Comparison of ENCODE assay signal across 14 cellular contexts in the genomic region with DNA sequence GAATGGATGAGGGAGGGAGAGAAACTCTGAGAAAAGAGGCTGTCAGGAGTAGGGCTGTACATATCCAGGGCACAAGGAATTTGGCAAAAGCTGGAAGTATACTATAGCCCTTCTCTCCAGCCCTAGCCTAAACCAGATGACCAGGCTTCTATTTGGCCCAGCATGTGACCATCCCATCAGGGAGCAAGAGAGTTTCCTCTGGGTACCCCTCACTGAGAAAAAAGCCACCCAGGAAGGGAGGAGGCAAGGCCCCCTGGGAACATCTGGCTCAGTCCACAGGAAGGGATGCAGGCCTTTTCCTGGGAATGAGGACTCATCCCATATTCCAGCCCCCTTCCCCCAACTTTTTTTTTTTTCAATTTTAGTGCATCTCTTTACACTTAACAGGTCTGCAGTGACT. TPM values are rescaled to one million over a fixed set of nuclear protein-coding genes. Genes with fewer than 3 reads are reported as not detected.
DNase-seq lines count a peak whose midpoint lies in the region; ATAC-seq and TF ChIP-seq lines count a peak whose summit lies in the region.
"Had no signal": no experiment of that assay in that cellular context is flagged by ENCODE, and none has a peak within 500 bp of the region (broad histone marks: within the 10 kb centered on the region; RNA-seq: fewer than 3 reads in every experiment).

No MANE protein-coding gene starts in this region.

- no peak overlapping the region for H3K27ac ChIP-seq in CD4-positive, alpha-beta T cell (ENCODE audit: low read depth, low read length)
- peak overlapping the region; percentile 49; the same call in 1 of the 2 replicates for H3K27ac ChIP-seq in IMR-90 (ENCODE audit: insufficient read depth, low read length)

- H3K4me2 ChIP-seq in IMR-90 (ENCODE audit: low read depth, low read length): 0 out of 2 replicates have a peak overlapping the region, but pooled peaks have one; percentile 13

- H3K56ac ChIP-seq in IMR-90 (ENCODE audit: extremely low read depth, insufficient read depth, low read length): no peak overlapping the region

- H3K27ac Mint-ChIP-seq in CD4-positive, alpha-beta T cell: peak overlapping the region; percentile 96
- peak overlapping the region; percentile 98 for H3K27ac Mint-ChIP-seq in activated naive CD8-positive, alpha-beta T cell
- H3K27ac Mint-ChIP-seq in neural crest cell (ENCODE audit: unreplicated experiment): peak overlapping the region; percentile 75

- intact Hi-C loops in CD4-positive, alpha-beta T cell (cut with DNase I, micrococcal nuclease): loop anchor here (2.0 to 10.0 kb wide), 3 partner anchors 14 to 238 kb away; no protein-coding TSS in a partner anchor
- intact Hi-C loops in IMR-90 (cut with micrococcal nuclease): loop anchor here (10.0 kb wide), 1 partner anchor 562 kb away; no protein-coding TSS in a partner anchor

- no peak for DNase-seq in CD4-positive, alpha-beta T cell
- no peak for DNase-seq in IMR-90
- no peak for DNase-seq in neural crest cell (ENCODE audit: low read depth, low spot score)
- DNase-seq in SIG-M5 treated with dmso at 0.1 percent for 504 hours (lab: John Stamatoyannopoulos, UW; ENCODE audit: unreplicated experiment): no peak
- DNase-seq: caudate nucleus; COR-L47; glutamatergic neuron; islet precursor cell; mucosa of descending colon; NCI-H2029 treated with DMSO at 0.1 percent for 48 hours; stimulated activated CD8-positive, alpha-beta memory T cell treated with anti-CD3 and anti-CD28 coated beads, Interleukin-4, amount 100 ng/mL, for 48 hours had no signal

- H3K23ac ChIP-seq in IMR-90 (ENCODE audit: low read depth, low read length): peak overlapping the region; percentile 5; the same call in 1 of the 2 replicates

- peak overlapping the region; percentile 22; the same call in 1 of the 2 replicates for H4K5ac ChIP-seq in IMR-90 (ENCODE audit: low read depth, low read length)

- H3K9me1 ChIP-seq in IMR-90 (ENCODE audit: insufficient read depth, low read length): peaks cover 58% of the 10 kb centered on the region

- no peak overlapping the region for H2BK15ac ChIP-seq in IMR-90 (ENCODE audit: low read depth, low read length)

- no peak for TF ChIP-seq CTCF in CD4-positive, alpha-beta T cell (IDR thresholded peaks at IDR 0.05)
- TF ChIP-seq CTCF in IMR-90 (conservative IDR thresholded peaks at IDR 0.05; ENCODE audit: low read depth, low read length) (no peak), neural crest cell (conservative IDR thresholded peaks at IDR 0.05) (no peak)

- H2AFZ ChIP-seq in IMR-90 (replicated peaks; ENCODE audit: low read length, poor library complexity): no peak overlapping the region

- H2BK120ac ChIP-seq in IMR-90 (ENCODE audit: low read depth, low read length): no peak overlapping the region

- TF ChIP-seq POLR2A in IMR-90 (IDR thresholded peaks at IDR 0.05; ENCODE audit: low read depth, low read length): no peak

- no peak for ATAC-seq in CD4-positive, alpha-beta T cell (ENCODE audit: poor library complexity)
- ATAC-seq in IMR-90 (ENCODE audit: low read depth) (no peak), HG03175 (IDR thresholded peaks at IDR 0.05; ENCODE audit: unreplicated experiment) (no peak), HG03045 (IDR thresholded peaks at IDR 0.05; ENCODE audit: unreplicated experiment) (no peak)
- ATAC-seq: mucosa of descending colon had no signal

- H3K27me3 Mint-ChIP-seq in CD4-positive, alpha-beta T cell: no peaks in the 10 kb centered on the region
- no peaks in the 10 kb centered on the region for H3K27me3 Mint-ChIP-seq in activated naive CD8-positive, alpha-beta T cell
- H3K27me3 Mint-ChIP-seq in neural crest cell (ENCODE audit: low read depth): peaks cover 9% of the 10 kb centered on the region

- no peaks in the 10 kb centered on the region for H3K9me3 ChIP-seq in CD4-positive, alpha-beta T cell (ENCODE audit: control insufficient read depth, low read length)
- H3K9me3 ChIP-seq in IMR-90 (ENCODE audit: control insufficient read depth, insufficient read depth, low read length): peaks cover 4% of the 10 kb centered on the region; the same call in 1 of the 2 replicates
- H3K9me3 ChIP-seq: mucosa of descending colon had no signal

- peaks cover 3 to 72% of the 10 kb centered on the region in 2 experiments; a peak in 3 of 4 replicates for H3K79me1 ChIP-seq in IMR-90 (ENCODE audit: low read depth in 1 of 2, low read length in 2 of 2)

- no peak overlapping the region for H3K4me3 ChIP-seq in IMR-90 (ENCODE audit: insufficient read depth, low read depth, low read length)
- H3K4me3 ChIP-seq: mucosa of descending colon had no signal

- dilution Hi-C loops in IMR-90 (cut with HindIII; ENCODE audit: low sequenced_read_pairs, unreplicated experiment): no loop called here

- in situ Hi-C loops in IMR-90 (cut with MboI; ENCODE audit: low sequenced_read_pairs): no loop called here

- peaks cover 100% of the 10 kb centered on the region for H3K4me1 Mint-ChIP-seq in CD4-positive, alpha-beta T cell (ENCODE audit: low read depth)
- peaks cover 95% of the 10 kb centered on the region for H3K4me1 Mint-ChIP-seq in activated naive CD8-positive, alpha-beta T cell (ENCODE audit: low read depth)
- no peaks in the 10 kb centered on the region for H3K4me1 Mint-ChIP-seq in neural crest cell

- H3K4ac ChIP-seq in IMR-90 (ENCODE audit: low read depth, low read length): no peak overlapping the region; the same call in 1 of the 2 replicates

- peak overlapping the region; percentile 12; the same call in 1 of the 2 replicates for H3K14ac ChIP-seq in IMR-90 (replicated peaks; ENCODE audit: low read depth, low read length)

- H4K8ac ChIP-seq in IMR-90 (ENCODE audit: low read depth in 2 of 2, low read length in 2 of 2): peak overlapping the region in 1 of 2 experiments; percentile 16; a peak in 1 of 4 replicates

- H2AK5ac ChIP-seq in IMR-90 (ENCODE audit: low read depth, low read length): no peak overlapping the region

- H2BK20ac ChIP-seq in IMR-90 (ENCODE audit: low read depth, low read length): peak overlapping the region; percentile 6; the same call in 1 of the 2 replicates

- H3K9me3 Mint-ChIP-seq in CD4-positive, alpha-beta T cell: no peaks in the 10 kb centered on the region
- no peaks in the 10 kb centered on the region for H3K9me3 Mint-ChIP-seq in activated naive CD8-positive, alpha-beta T cell (ENCODE audit: low read depth)
- H3K9me3 Mint-ChIP-seq in neural crest cell: no peaks in the 10 kb centered on the region

- H3K18ac ChIP-seq in IMR-90 (ENCODE audit: low read depth, low read length): peak overlapping the region; percentile 24; the same call in 1 of the 2 replicates

- CTCF ChIA-PET in CD4-positive, alpha-beta T cell (lab: Charles Lee): interaction anchor here (1.9 to 2.0 kb wide), 2 partner anchors 64 to 102 kb away, joined by 6 read pairs; no protein-coding TSS in a partner anchor
- CTCF ChIA-PET in IMR-90 (lab: Yijun Ruan, JAX): interaction anchor here (1.1 kb wide), 1 partner anchor 141 kb away, joined by 3 read pairs; no protein-coding TSS in a partner anchor

- H3K27me3 ChIP-seq in CD4-positive, alpha-beta T cell (ENCODE audit: control insufficient read depth, insufficient read depth, low read length): no peaks in the 10 kb centered on the region
- no peaks in the 10 kb centered on the region for H3K27me3 ChIP-seq in IMR-90 (ENCODE audit: control insufficient read depth, insufficient read depth, low read length)

- H3K4me1 ChIP-seq in IMR-90 (ENCODE audit: control insufficient read depth, insufficient read depth, low read length): peaks cover 46% of the 10 kb centered on the region

- BruUV-seq in IMR-90 (replicated peaks; lab: Mats Ljungman, UMichigan): no TSS peak

- H2BK5ac ChIP-seq in IMR-90 (ENCODE audit: low read depth, low read length, poor library complexity, severe bottlenecking): peak overlapping the region; percentile 95

- no peak for TF ChIP-seq RAD21 in IMR-90 (IDR thresholded peaks at IDR 0.05; ENCODE audit: low read length)

- peak overlapping the region; percentile 84 for H3K4me3 Mint-ChIP-seq in CD4-positive, alpha-beta T cell
- H3K4me3 Mint-ChIP-seq in activated naive CD8-positive, alpha-beta T cell: peak overlapping the region; percentile 98
- H3K4me3 Mint-ChIP-seq in neural crest cell: no peak overlapping the region

- H2AK9ac ChIP-seq in IMR-90 (replicated peaks; ENCODE audit: low read depth, low read length, poor library complexity): no peak overlapping the region

- H4K20me1 ChIP-seq in IMR-90 (ENCODE audit: insufficient read depth, low read length): peaks cover 99% of the 10 kb centered on the region

- POLR2A ChIA-PET in CD4-positive, alpha-beta T cell (lab: Charles Lee): interaction anchor here (1.1 to 9.5 kb wide), 8 partner anchors 7 to 106 kb away, joined by 3 to 317 read pairs (median 10); partner anchors contain the start of gene CD44
- POLR2A ChIA-PET in IMR-90 (lab: Charles Lee; ENCODE audit: unreplicated experiment): no interaction called here

- H4K91ac ChIP-seq in IMR-90 (ENCODE audit: insufficient read depth, low read depth, low read length): no peak overlapping the region

- H3K36me3 ChIP-seq in IMR-90 (ENCODE audit: control insufficient read depth, insufficient read depth, low read length): peaks cover 52% of the 10 kb centered on the region

- peaks cover 98% of the 10 kb centered on the region for H3K36me3 Mint-ChIP-seq in CD4-positive, alpha-beta T cell (ENCODE audit: low read depth)
- peaks cover 37% of the 10 kb centered on the region for H3K36me3 Mint-ChIP-seq in activated naive CD8-positive, alpha-beta T cell
- H3K36me3 Mint-ChIP-seq in neural crest cell (ENCODE audit: low read depth): no peaks in the 10 kb centered on the region

- H3K9ac ChIP-seq in IMR-90 (ENCODE audit: low read depth, low read length): no peak overlapping the region

TF ChIP-seq in IMR-90, 13 proteins besides CTCF, POLR2A, EP300 and RAD21 (continues in another document):
- TF ChIP-seq MAZ (IDR thresholded peaks at IDR 0.05; ENCODE audit: borderline replicate concordance, low read depth, low read length) (no peak), MXI1 (IDR thresholded peaks at IDR 0.05; ENCODE audit: borderline replicate concordance, low read depth, low read length) (no peak), NFE2L2 (IDR thresholded peaks at IDR 0.05; ENCODE audit: low read depth, low read length) (no peak), MAFK (IDR thresholded peaks at IDR 0.05; ENCODE audit: low read depth, low read length) (no peak), SMC3 (IDR thresholded peaks at IDR 0.05; ENCODE audit: low read depth, low read length) (no peak)

RNA-seq across cellular contexts. Expression of gene CD44, which starts 8.3 kb away (rescaled TPM):
- 1,000 to 10,000 TPM; 1,283 to 1,330 TPM for total RNA-seq in CD4-positive, alpha-beta T cell
- total RNA-seq in IMR-90 (2012; rRNA removed) (341 and 357 TPM in 2 replicates), neural crest cell (0.65 and 1.4 TPM in 2 replicates)
- 947 and 1,094 TPM in 2 replicates for polyA plus RNA-seq in IMR-90 (2012; rRNA removed)
- polyA plus RNA-seq in IMR-90 (2012; cell fraction: cytosol; rRNA removed): 502 and 1,091 TPM in 2 replicates
- 461 and 652 TPM in 2 replicates for polyA plus RNA-seq in IMR-90 (2012; cell fraction: nucleus; rRNA removed; ENCODE audit: low replicate concordance)

Comparison
In these comparisons a context has a peak if more than half of its experiments do, and no peak if none do; other contexts are left out.
1. RNA of gene CD44, which starts 8.3 kb away (total RNA-seq): 1,283 to 1,330 TPM in CD4-positive, alpha-beta T cell and 341 to 357 TPM in IMR-90; 0.65 to 1.4 TPM in neural crest cell; every median in the first group is over 100 times any median in the second.
2. Peak in every context shown above with its lines, with median percentiles within 50 percentile points of each other: H3K27ac Mint-ChIP-seq.